8 cellular contexts compared by ENCODE assay signal in genomic region chr16:50152386-50152806, GRCh38. TPM values are rescaled to one million over a fixed set of nuclear protein-coding genes. Genes with fewer than 3 reads are reported as not detected.
DNase-seq lines count a peak whose midpoint lies in the region; ATAC-seq and TF ChIP-seq lines count a peak whose summit lies in the region.

No MANE protein-coding gene starts in this region.

- DNase-seq in SIG-M5 treated with dmso at 0.1 percent for 504 hours (lab: John Stamatoyannopoulos, UW; ENCODE audit: unreplicated experiment) (peak; percentile 37), SIG-M5 (lab: John Stamatoyannopoulos, UW) (no peak), SJCRH30 (no peak), right atrium auricular region (ENCODE audit: low spot score) (no peak), ecto neural progenitor cell (ENCODE audit: low spot score) (no peak)
- peak; percentile 81 to 91 for DNase-seq in activated naive CD4-positive, alpha-beta T cell treated with anti-CD3 and anti-CD28 coated beads, Interleukin-2, amount 50 U/mL, for 72 hours (ENCODE audit: low spot score in 2 of 2)

- H3K36me3 Mint-ChIP-seq in activated naive CD4-positive, alpha-beta T cell treated with anti-CD3 and anti-CD28 coated beads, Interleukin-2, amount 50 U/mL, for 72 hours: peaks cover 9 to 16% of the 10 kb centered on the region in 2 donors

- H3K27me3 ChIP-seq in SJCRH30: no peaks in the 10 kb centered on the region
- H3K27me3 ChIP-seq in right atrium auricular region: no peaks in the 10 kb centered on the region
- H3K27me3 ChIP-seq in skeletal muscle satellite cell (ENCODE audit: control insufficient read depth, insufficient read depth, low read length): no peaks in the 10 kb centered on the region

- peak overlapping the region; percentile 99 for H3K27ac Mint-ChIP-seq in activated naive CD4-positive, alpha-beta T cell treated with anti-CD3 and anti-CD28 coated beads, Interleukin-2, amount 50 U/mL, for 72 hours

- peak; percentile 49 for ATAC-seq in HG03103 (IDR thresholded peaks at IDR 0.05; ENCODE audit: low read depth, unreplicated experiment)
- ATAC-seq in activated naive CD4-positive, alpha-beta T cell treated with anti-CD3 and anti-CD28 coated beads, Interleukin-2, amount 50 U/mL, for 72 hours: peak; percentile 84 to 85

- H3K9ac ChIP-seq in skeletal muscle satellite cell (ENCODE audit: low read depth, low read length): peak overlapping the region; percentile 98

- TF ChIP-seq CTCF in right atrium auricular region (IDR thresholded peaks at IDR 0.05): no peak

- no peaks in the 10 kb centered on the region for H3K9me3 Mint-ChIP-seq in activated naive CD4-positive, alpha-beta T cell treated with anti-CD3 and anti-CD28 coated beads, Interleukin-2, amount 50 U/mL, for 72 hours

- peaks cover 14% of the 10 kb centered on the region for H3K4me1 ChIP-seq in SJCRH30
- H3K4me1 ChIP-seq in right atrium auricular region: peaks cover 0 to 36% of the 10 kb centered on the region in 2 donors
- peaks cover 18% of the 10 kb centered on the region for H3K4me1 ChIP-seq in skeletal muscle satellite cell (ENCODE audit: control insufficient read depth, insufficient read depth, low read length)

- H3K4me3 ChIP-seq in SJCRH30 (peak overlapping the region; percentile 98), right atrium auricular region (peak overlapping the region; percentile 86 to 97), skeletal muscle satellite cell (ENCODE audit: low read length) (peak overlapping the region; percentile 98)

- no peaks in the 10 kb centered on the region for H3K9me3 ChIP-seq in SJCRH30 (replicated peaks)
- H3K9me3 ChIP-seq in right atrium auricular region: no peaks in the 10 kb centered on the region
- no peaks in the 10 kb centered on the region for H3K9me3 ChIP-seq in skeletal muscle satellite cell (replicated peaks; ENCODE audit: low read length)

- H3K36me3 ChIP-seq in SJCRH30 (no peaks in the 10 kb centered on the region), right atrium auricular region (no peaks in the 10 kb centered on the region), skeletal muscle satellite cell (ENCODE audit: insufficient read depth, low read length) (no peaks in the 10 kb centered on the region)

- H3K27ac ChIP-seq in SJCRH30: peak overlapping the region; percentile 91
- peak overlapping the region; percentile 93 to 95 for H3K27ac ChIP-seq in right atrium auricular region

- peak overlapping the region; percentile 99 for H3K4me2 ChIP-seq in skeletal muscle satellite cell (ENCODE audit: low read length)

RNA-seq across cellular contexts. Expression of gene TENT4B, which starts 0.7 kb away (rescaled TPM):
- 9.6 and 12.4 TPM in 2 replicates for total RNA-seq in SJCRH30 (2014; rRNA removed; shearing (Covaris generic))
- 10 to 100 TPM; 25.7 to 27.9 TPM for total RNA-seq in activated naive CD4-positive, alpha-beta T cell treated with anti-CD3 and anti-CD28 coated beads, Interleukin-2, amount 50 U/mL, for 72 hours
- total RNA-seq in right atrium auricular region: 1 to 10 TPM; 5.0 to 6.1 TPM
- total RNA-seq in skeletal muscle satellite cell (2012; rRNA removed): 9.9 and 10.7 TPM in 2 replicates

Comparison
In these comparisons a context has a peak if more than half of its experiments do, and no peak if none do; other contexts are left out.
1. DNase-seq: peak in SIG-M5 treated with dmso at 0.1 percent for 504 hours (single experiment) and activated naive CD4-positive, alpha-beta T cell treated with anti-CD3 and anti-CD28 coated beads, Interleukin-2, amount 50 U/mL, for 72 hours (2 of 2); none in SIG-M5 (single experiment), SJCRH30 (0 of 2), right atrium auricular region (single experiment) and ecto neural progenitor cell (single experiment).
2. Peak in every context shown above with its lines, with median percentiles within 50 percentile points of each other: H3K4me3 ChIP-seq.